In genomic region chr12:42504049-42504448, GRCh38 we compare ENCODE assay signal across 22 cellular contexts.
DNase-seq lines count a peak whose midpoint lies in the region; ATAC-seq, FAIRE-seq and TF ChIP-seq lines count a peak whose summit lies in the region.
"Had no signal": no experiment of that assay in that cellular context is flagged by ENCODE, and none has a peak within 500 bp of the region (broad histone marks: within the 10 kb centered on the region; RNA-seq: fewer than 3 reads in every experiment).

No MANE protein-coding gene starts in this region.

- TF ChIP-seq CTCF in astrocyte (IDR thresholded peaks at IDR 0.05; ENCODE audit: insufficient read depth, low read depth, low read length), result no peak

- H3K36me3 Mint-ChIP-seq in astrocyte (ENCODE audit: low read depth, unreplicated experiment), result peaks cover 1% of the 10 kb centered on the region
- H3K36me3 Mint-ChIP-seq: immature natural killer cell; naive B cell; stimulated activated effector memory CD8-positive, alpha-beta T cell treated with anti-CD3 and anti-CD28 coated beads, Interleukin-12 subunit alpha, Interleukin-12 subunit beta, amount 100 ng/mL, for 72 hours had no signal

- TF ChIP-seq POLR2A in H54 (IDR thresholded peaks at IDR 0.05; ENCODE audit: low read depth, low read length), result no peak

- peaks cover 80% of the 10 kb centered on the region for H4K20me1 ChIP-seq in astrocyte (ENCODE audit: insufficient read depth, low read length)
- H4K20me1 ChIP-seq: BLaER1 treated with 17β-estradiol and CSF1 and Interleukin-3, amounts not matched to agents 10 nM and 100 nM had no signal

- H3K27ac Mint-ChIP-seq in astrocyte (ENCODE audit: unreplicated experiment), result no peak overlapping the region
- H3K27ac Mint-ChIP-seq: activated T-helper 1 cell treated with anti-CD3 and anti-CD28 coated beads, Interleukin-12 subunit alpha, Interleukin-12 subunit beta, Interleukin-2, Interleukin-4 antibody, amounts not matched to agents 30 ng/mL and 10 ng/mL and 1 ng/mL, durations not matched to agents 14 hours and 24 hours and 36 hours; immature natural killer cell; stimulated activated effector memory CD8-positive, alpha-beta T cell treated with anti-CD3 and anti-CD28 coated beads, Interleukin-12 subunit alpha, Interleukin-12 subunit beta, amount 100 ng/mL, for 72 hours had no signal

- H3K27me3 ChIP-seq in astrocyte (ENCODE audit: insufficient read depth, low read length), result no peaks in the 10 kb centered on the region
- H3K27me3 ChIP-seq: BLaER1 treated with 17β-estradiol and CSF1 and Interleukin-3, amounts not matched to agents 10 nM and 100 nM; gastrocnemius medialis; uterus had no signal

- peaks cover 16% of the 10 kb centered on the region for H3K4me1 Mint-ChIP-seq in astrocyte (ENCODE audit: low read depth, unreplicated experiment)
- H3K4me1 Mint-ChIP-seq: immature natural killer cell; naive B cell; stimulated activated effector memory CD8-positive, alpha-beta T cell treated with anti-CD3 and anti-CD28 coated beads, Interleukin-12 subunit alpha, Interleukin-12 subunit beta, amount 100 ng/mL, for 72 hours had no signal

- H3K4me1 ChIP-seq in astrocyte (ENCODE audit: insufficient read depth, low read length), result peaks cover 5% of the 10 kb centered on the region
- H3K4me1 ChIP-seq: uterus had no signal

- H3K4me3 Mint-ChIP-seq in astrocyte (ENCODE audit: unreplicated experiment), result no peak overlapping the region
- H3K4me3 Mint-ChIP-seq: activated T-helper 1 cell treated with anti-CD3 and anti-CD28 coated beads, Interleukin-12 subunit alpha, Interleukin-12 subunit beta, Interleukin-2, Interleukin-4 antibody, amounts not matched to agents 30 ng/mL and 10 ng/mL and 1 ng/mL, durations not matched to agents 14 hours and 24 hours and 36 hours; immature natural killer cell; naive B cell; stimulated activated effector memory CD8-positive, alpha-beta T cell treated with anti-CD3 and anti-CD28 coated beads, Interleukin-12 subunit alpha, Interleukin-12 subunit beta, amount 100 ng/mL, for 72 hours had no signal

- no peaks in the 10 kb centered on the region for H3K9me3 ChIP-seq in astrocyte (ENCODE audit: insufficient read depth, low read depth, low read length)
- H3K9me3 ChIP-seq: BLaER1 treated with 17β-estradiol and CSF1 and Interleukin-3, amounts not matched to agents 10 nM and 100 nM; gastrocnemius medialis; HAP-1; uterus had no signal

- no peak overlapping the region for H3K9ac ChIP-seq in astrocyte (ENCODE audit: low read length)
- H3K9ac ChIP-seq: BLaER1 treated with 17β-estradiol and CSF1 and Interleukin-3, amounts not matched to agents 10 nM and 100 nM had no signal

- no peaks in the 10 kb centered on the region for H3K27me3 Mint-ChIP-seq in astrocyte (ENCODE audit: low read depth, unreplicated experiment)

- H3K79me2 ChIP-seq in astrocyte (ENCODE audit: insufficient read depth, low read length), result peaks cover 70% of the 10 kb centered on the region

- ATAC-seq in GM19452 (IDR thresholded peaks at IDR 0.05; ENCODE audit: unreplicated experiment), result no peak
- ATAC-seq: gastrocnemius medialis; stimulated activated effector memory CD8-positive, alpha-beta T cell treated with anti-CD3 and anti-CD28 coated beads, Interleukin-12 subunit alpha, Interleukin-12 subunit beta, amount 100 ng/mL, for 72 hours had no signal

- H2AFZ ChIP-seq in astrocyte (ENCODE audit: low read depth, low read length), result no peak overlapping the region
- H2AFZ ChIP-seq: PC-9 had no signal

- peak; percentile 14 for DNase-seq in AG08395 (ENCODE audit: low spot score)
- DNase-seq in H54 (ENCODE audit: insufficient read length, low spot score), result no peak
- DNase-seq in astrocyte (ENCODE audit: low read depth), result peak; percentile 41
- DNase-seq in left kidney (ENCODE audit: low read depth, low spot score), result peak; percentile 56
- DNase-seq in cerebellar cortex (ENCODE audit: low spot score), result no peak
- DNase-seq in NCI-H187 treated with DMSO at 0.1 percent for 48 hours (lab: John Stamatoyannopoulos, UW), result no peak
- DNase-seq in COLO668 (lab: John Stamatoyannopoulos, UW; ENCODE audit: unreplicated experiment), result no peak
- DNase-seq: activated CD4-positive, alpha-beta T cell treated with anti-CD3 and anti-CD28 coated beads, Interleukin-2, amount 50 U/mL, for 1 hour; amniotic stem cell; gastrocnemius medialis; GF-D8; immature natural killer cell; naive B cell; NCI-H2081 treated with DMSO at 0.1 percent for 48 hours; PC-9; stimulated activated CD4-positive, alpha-beta T cell treated with anti-CD3 and anti-CD28 coated beads, Interleukin-4, amount 100 ng/mL, for 1 hour had no signal

- H3K9me3 Mint-ChIP-seq in astrocyte (ENCODE audit: unreplicated experiment), result no peaks in the 10 kb centered on the region
- H3K9me3 Mint-ChIP-seq: activated T-helper 1 cell treated with anti-CD3 and anti-CD28 coated beads, Interleukin-12 subunit alpha, Interleukin-12 subunit beta, Interleukin-2, Interleukin-4 antibody, amounts not matched to agents 30 ng/mL and 10 ng/mL and 1 ng/mL, durations not matched to agents 14 hours and 24 hours and 36 hours; immature natural killer cell; naive B cell; stimulated activated effector memory CD8-positive, alpha-beta T cell treated with anti-CD3 and anti-CD28 coated beads, Interleukin-12 subunit alpha, Interleukin-12 subunit beta, amount 100 ng/mL, for 72 hours had no signal

- H3K27ac ChIP-seq in astrocyte (ENCODE audit: low read depth, low read length), result no peak overlapping the region
- H3K27ac ChIP-seq: BLaER1 treated with 17β-estradiol and CSF1 and Interleukin-3, amounts not matched to agents 10 nM and 100 nM; gastrocnemius medialis; PC-9 had no signal

- H3K4me3 ChIP-seq in astrocyte (ENCODE audit: insufficient read depth, low read depth, low read length), result no peak overlapping the region
- H3K4me3 ChIP-seq: BLaER1 treated with 17β-estradiol and CSF1 and Interleukin-3, amounts not matched to agents 10 nM and 100 nM; gastrocnemius medialis; HAP-1; PC-9; uterus had no signal

- FAIRE-seq in H54 (lab: Jason Lieb, UNC) (peak; percentile 48), astrocyte (lab: Jason Lieb, UNC) (no peak)

- no peak overlapping the region for H3K4me2 ChIP-seq in astrocyte (ENCODE audit: low read length)
- H3K4me2 ChIP-seq: BLaER1 treated with 17β-estradiol and CSF1 and Interleukin-3, amounts not matched to agents 10 nM and 100 nM; PC-9 had no signal

- no peaks in the 10 kb centered on the region for H3K36me3 ChIP-seq in astrocyte (ENCODE audit: insufficient read depth, low read length)
- H3K36me3 ChIP-seq: BLaER1 treated with 17β-estradiol and CSF1 and Interleukin-3, amounts not matched to agents 10 nM and 100 nM; gastrocnemius medialis; HAP-1; uterus had no signal

Comparison
In these comparisons a context has a peak if more than half of its experiments do, and no peak if none do; other contexts are left out.
1. DNase-seq: peak in AG08395 (single experiment), astrocyte (single experiment) and left kidney (single experiment); none in H54 (single experiment), cerebellar cortex (single experiment), NCI-H187 treated with DMSO at 0.1 percent for 48 hours (single experiment) and COLO668 (single experiment).